ENCODE assay signal across 8 cellular contexts in genomic region chr19:48719263-48720171, GRCh38.
A peak's percentile ranks its signal among the peaks of the same experiment; 100 is the strongest.
DNase-seq lines count a peak whose midpoint lies in the region; TF ChIP-seq lines count a peak whose summit lies in the region.

MAMSTR (minus strand) TSS chr19:48719725; CDS start chr19:48719031, 694 bp downstream.

- H3K4me3 ChIP-seq in GM12864 (ENCODE audit: low read depth, low read length) (peak within 1 kb of the TSS; percentile 61), fibroblast of pulmonary artery (replicated peaks; ENCODE audit: low read depth, low read length) (peak within 1 kb of the TSS; percentile 75), rectal smooth muscle tissue (ENCODE audit: low read length) (peak within 1 kb of the TSS; percentile 87)

- peak within 1 kb of the TSS; percentile 19 for H3K27ac ChIP-seq in rectal smooth muscle tissue (ENCODE audit: low read depth, low read length)

- TF ChIP-seq CTCF in GM12864 (IDR thresholded peaks at IDR 0.05; ENCODE audit: low read depth, low read length, missing control alignments) (no peak), fibroblast of pulmonary artery (IDR thresholded peaks at IDR 0.05; ENCODE audit: low read length, missing control alignments) (no peak)

- DNase-seq in GM12864 (ENCODE audit: low read depth) (no peak), SHP77 treated with DMSO at 0.1 percent for 48 hours (lab: John Stamatoyannopoulos, UW) (peak; percentile 25), fibroblast of pulmonary artery (ENCODE audit: low read depth) (no peak), HCEC 1CT (no peak), germinal center (ENCODE audit: low spot score) (no peak), COLO829 (ENCODE audit: low spot score) (no peak)
- no peak for DNase-seq in activated effector memory CD4-positive, alpha-beta T cell treated with anti-CD3 and anti-CD28 coated beads, Interleukin-2, amount 50 U/mL, for 16 hours

- H3K27me3 ChIP-seq in rectal smooth muscle tissue (ENCODE audit: control insufficient read depth, insufficient read depth, low read length) = no peaks in the 10 kb centered on the region

- no peak within 1 kb of the TSS for H3K9ac ChIP-seq in rectal smooth muscle tissue (ENCODE audit: low read length)

- no peaks in the 10 kb centered on the region for H3K36me3 ChIP-seq in rectal smooth muscle tissue (ENCODE audit: control insufficient read depth, insufficient read depth, low read length)

- peaks cover 13% of the 10 kb centered on the region for H3K4me1 ChIP-seq in rectal smooth muscle tissue (ENCODE audit: control insufficient read depth, insufficient read depth, low read length)
